22 cellular contexts compared by ENCODE assay signal in genomic region chr19:40229926-40230417, GRCh38. TPM values are rescaled to one million over a fixed set of nuclear protein-coding genes. Genes with fewer than 3 reads are reported as not detected.
DNase-seq lines count a peak whose midpoint lies in the region; ATAC-seq and TF ChIP-seq lines count a peak whose summit lies in the region.
"Had no signal": no experiment of that assay in that cellular context is flagged by ENCODE, and none has a peak within 500 bp of the region (broad histone marks: within the 10 kb centered on the region; RNA-seq: fewer than 3 reads in every experiment).

No MANE protein-coding gene starts in this region.

- peaks cover 12% of the 10 kb centered on the region for H3K27me3 Mint-ChIP-seq in activated naive CD4-positive, alpha-beta T cell treated with anti-CD3 and anti-CD28 coated beads, Interleukin-2, amount 50 U/mL, for 24 hours
- peaks cover 5% of the 10 kb centered on the region for H3K27me3 Mint-ChIP-seq in HFFc6 (ENCODE audit: insufficient read depth)

- in situ Hi-C loops in G401 (cut with HindIII; ENCODE audit: low sequenced_read_pairs), result no loop called here

- WGBS in mesodermal cell (ENCODE audit: insufficient coverage in 2 of 2), 2 experiments, result 92 to 94% methylated on average over 4 of the region's 4 CpGs

- peaks cover 4% of the 10 kb centered on the region for H3K36me3 Mint-ChIP-seq in activated naive CD4-positive, alpha-beta T cell treated with anti-CD3 and anti-CD28 coated beads, Interleukin-2, amount 50 U/mL, for 24 hours
- H3K36me3 Mint-ChIP-seq in HFFc6 (ENCODE audit: low read depth), result peaks cover 6% of the 10 kb centered on the region

- no peaks in the 10 kb centered on the region for H3K9me3 ChIP-seq in BLaER1
- no peaks in the 10 kb centered on the region for H3K9me3 ChIP-seq in mesodermal cell (ENCODE audit: control insufficient read depth, low read length)

- H3K9ac ChIP-seq in BLaER1, result 0 out of 2 replicates have a peak overlapping the region, but pooled peaks have one; percentile 5

- ATAC-seq in GM18867 (IDR thresholded peaks at IDR 0.05; ENCODE audit: unreplicated experiment), result no peak

- H3K9me3 Mint-ChIP-seq in activated naive CD4-positive, alpha-beta T cell treated with anti-CD3 and anti-CD28 coated beads, Interleukin-2, amount 50 U/mL, for 24 hours, result no peaks in the 10 kb centered on the region
- H3K9me3 Mint-ChIP-seq in HFFc6, result peaks cover 5% of the 10 kb centered on the region; the same call in 1 of the 2 replicates

- H3K4me1 ChIP-seq in BLaER1 (peaks cover 52% of the 10 kb centered on the region), mesodermal cell (ENCODE audit: control insufficient read depth, insufficient read depth, low read length, poor library complexity, severe bottlenecking) (peaks cover 38% of the 10 kb centered on the region)

- H3K27ac Mint-ChIP-seq in activated naive CD4-positive, alpha-beta T cell treated with anti-CD3 and anti-CD28 coated beads, Interleukin-2, amount 50 U/mL, for 24 hours, result peak overlapping the region; percentile 39
- H3K27ac Mint-ChIP-seq in HFFc6, result peak overlapping the region; percentile 73

- peaks cover 40% of the 10 kb centered on the region for H3K4me1 Mint-ChIP-seq in activated naive CD4-positive, alpha-beta T cell treated with anti-CD3 and anti-CD28 coated beads, Interleukin-2, amount 50 U/mL, for 24 hours
- peaks cover 64% of the 10 kb centered on the region for H3K4me1 Mint-ChIP-seq in HFFc6 (ENCODE audit: low read depth)

- H3K27ac ChIP-seq in BLaER1, result no peak overlapping the region; the same call in 1 of the 2 replicates
- H3K27ac ChIP-seq in mesodermal cell (ENCODE audit: low read depth, low read length, severe bottlenecking), result peak overlapping the region; percentile 2
- H3K27ac ChIP-seq: HL-60, PC-9, RWPE1 had no signal

- H4K20me1 ChIP-seq in BLaER1, result peaks cover 45% of the 10 kb centered on the region

- no peak overlapping the region for H3K4me3 Mint-ChIP-seq in activated naive CD4-positive, alpha-beta T cell treated with anti-CD3 and anti-CD28 coated beads, Interleukin-2, amount 50 U/mL, for 24 hours
- peak overlapping the region; percentile 24; the same call in 1 of the 2 replicates for H3K4me3 Mint-ChIP-seq in HFFc6
- H3K4me3 Mint-ChIP-seq: CD8-positive, alpha-beta memory T cell had no signal

- H3K4me2 ChIP-seq in BLaER1, result peak overlapping the region; percentile 57
- H3K4me2 ChIP-seq: PC-9 had no signal

- peaks cover 28% of the 10 kb centered on the region for H3K36me3 ChIP-seq in BLaER1
- peaks cover 16% of the 10 kb centered on the region for H3K36me3 ChIP-seq in mesodermal cell (ENCODE audit: control insufficient read depth, insufficient read depth, low read length)

- H3K4me3 ChIP-seq in BLaER1 (no peak overlapping the region), mesodermal cell (ENCODE audit: extremely low read depth, insufficient read depth, low read length, poor library complexity, severe bottlenecking) (no peak overlapping the region)
- H3K4me3 ChIP-seq: PC-9 had no signal

- H3K27me3 ChIP-seq in BLaER1, result peaks cover 34% of the 10 kb centered on the region

- DNase-seq in activated naive CD4-positive, alpha-beta T cell treated with anti-CD3 and anti-CD28 coated beads, Interleukin-2, amount 50 U/mL, for 16 hours, result no peak
- DNase-seq in HFFc6 (no peak), G401 (ENCODE audit: low spot score) (no peak), cerebellar cortex (ENCODE audit: low spot score) (no peak)
- DNase-seq: CD8-positive, alpha-beta memory T cell; H7; Karpas-422; NCI-H1417 treated with DMSO at 0.1 percent for 48 hours; NCI-H187 treated with DMSO at 0.1 percent for 48 hours; NCI-H524; NCI-H82; PC-9 had no signal

- TF ChIP-seq CTCF in HFFc6 (IDR thresholded peaks at IDR 0.05), result no peak

RNA-seq across cellular contexts. Expression of gene CCNP, which starts 3.5 kb away (rescaled TPM):
- under 1 TPM in 3 of 6 experiments, not detected in 3; 0.22 to 0.33 (median 0.31) TPM for total RNA-seq in HFFc6 (2021; fragmentation: NEBNext Ultra II Directional; extraction: Animal tissue kit (Norgen Biotek cat#: 25700))
- polyA plus RNA-seq in mesodermal cell (2013, experiment 1 of 2), result not detected
- polyA plus RNA-seq in mesodermal cell (2013, experiment 2 of 2), result not detected
- not detected in 2 replicates for total RNA-seq in G401 (2014; rRNA removed; shearing (Covaris generic))
- total RNA-seq: HT1080 had no signal
- polyA plus RNA-seq: CD8-positive, alpha-beta memory T cell had no signal

RNA-seq across cellular contexts. Expression of gene TTC9B, which starts 11.8 kb away (rescaled TPM):
- total RNA-seq in HFFc6 (2021; fragmentation: NEBNext Ultra II Directional; extraction: Animal tissue kit (Norgen Biotek cat#: 25700)), result not detected
- 0.37 TPM for polyA plus RNA-seq in mesodermal cell (2013, experiment 1 of 2)
- 0.25 TPM for polyA plus RNA-seq in mesodermal cell (2013, experiment 2 of 2)
- total RNA-seq in G401 (2014; rRNA removed; shearing (Covaris generic)), result not detected in 2 replicates
- total RNA-seq: CD8-positive, alpha-beta memory T cell; H7; IMR-90; MCF 10A had no signal
- polyA plus RNA-seq: BJ; CD8-positive, alpha-beta memory T cell; IMR-90 had no signal

RNA-seq across cellular contexts. Expression of gene MAP3K10, which starts 38.7 kb away (rescaled TPM):
- 10 to 100 TPM; 10.7 to 14.9 (median 11.3) TPM for total RNA-seq in HFFc6 (2021; fragmentation: NEBNext Ultra II Directional; extraction: Animal tissue kit (Norgen Biotek cat#: 25700))
- polyA plus RNA-seq in mesodermal cell (2013, experiment 1 of 2), result 15.5 TPM
- 14.8 TPM for polyA plus RNA-seq in mesodermal cell (2013, experiment 2 of 2)
- 13.8 and 21.7 TPM in 2 replicates for total RNA-seq in G401 (2014; rRNA removed; shearing (Covaris generic))

RNA-seq across cellular contexts. Expression of gene AKT2, which starts 55.2 kb away (rescaled TPM):
- 100 to 1,000 TPM; 128 to 133 (median 130) TPM for total RNA-seq in HFFc6 (2021; fragmentation: NEBNext Ultra II Directional; extraction: Animal tissue kit (Norgen Biotek cat#: 25700))
- polyA plus RNA-seq in mesodermal cell (2013, experiment 1 of 2), result 83.6 TPM
- polyA plus RNA-seq in mesodermal cell (2013, experiment 2 of 2), result 87.2 TPM
- 71.8 and 73.5 TPM in 2 replicates for total RNA-seq in G401 (2014; rRNA removed; shearing (Covaris generic))
